ENCODE assay signal across 1 cellular context in the genomic region with DNA sequence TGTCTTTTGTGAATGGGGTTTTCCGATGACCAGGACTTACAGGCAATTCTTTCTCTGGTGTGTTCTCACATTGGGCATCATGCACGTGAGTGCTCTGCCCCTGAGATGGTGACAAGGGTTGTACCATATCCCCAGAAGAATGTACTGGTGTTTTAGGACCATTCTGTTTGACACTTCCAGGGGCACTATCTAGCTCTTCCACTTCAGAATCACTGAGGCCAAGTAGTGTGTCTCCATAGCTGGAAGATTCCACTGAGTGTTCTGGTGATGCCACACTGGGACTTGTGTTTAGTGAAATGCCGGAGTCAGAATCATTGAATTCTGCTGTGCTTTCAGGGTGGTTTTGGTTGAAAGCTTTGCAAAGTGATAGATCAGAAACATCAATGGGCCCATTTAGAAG.
TF ChIP-seq lines count a peak whose summit lies in the region.

No MANE protein-coding gene starts in this region.

TF ChIP-seq in GM12878, 131 proteins besides CTCF, POLR2A, EP300 and RAD21:
- TF ChIP-seq SMAD5 (IDR thresholded peaks at IDR 0.05; ENCODE audit: low read depth): no peak
- TF ChIP-seq NBN (IDR thresholded peaks at IDR 0.05): no peak
- no peak for TF ChIP-seq IKZF1 (conservative IDR thresholded peaks at IDR 0.05)
- TF ChIP-seq, protein P1, sequence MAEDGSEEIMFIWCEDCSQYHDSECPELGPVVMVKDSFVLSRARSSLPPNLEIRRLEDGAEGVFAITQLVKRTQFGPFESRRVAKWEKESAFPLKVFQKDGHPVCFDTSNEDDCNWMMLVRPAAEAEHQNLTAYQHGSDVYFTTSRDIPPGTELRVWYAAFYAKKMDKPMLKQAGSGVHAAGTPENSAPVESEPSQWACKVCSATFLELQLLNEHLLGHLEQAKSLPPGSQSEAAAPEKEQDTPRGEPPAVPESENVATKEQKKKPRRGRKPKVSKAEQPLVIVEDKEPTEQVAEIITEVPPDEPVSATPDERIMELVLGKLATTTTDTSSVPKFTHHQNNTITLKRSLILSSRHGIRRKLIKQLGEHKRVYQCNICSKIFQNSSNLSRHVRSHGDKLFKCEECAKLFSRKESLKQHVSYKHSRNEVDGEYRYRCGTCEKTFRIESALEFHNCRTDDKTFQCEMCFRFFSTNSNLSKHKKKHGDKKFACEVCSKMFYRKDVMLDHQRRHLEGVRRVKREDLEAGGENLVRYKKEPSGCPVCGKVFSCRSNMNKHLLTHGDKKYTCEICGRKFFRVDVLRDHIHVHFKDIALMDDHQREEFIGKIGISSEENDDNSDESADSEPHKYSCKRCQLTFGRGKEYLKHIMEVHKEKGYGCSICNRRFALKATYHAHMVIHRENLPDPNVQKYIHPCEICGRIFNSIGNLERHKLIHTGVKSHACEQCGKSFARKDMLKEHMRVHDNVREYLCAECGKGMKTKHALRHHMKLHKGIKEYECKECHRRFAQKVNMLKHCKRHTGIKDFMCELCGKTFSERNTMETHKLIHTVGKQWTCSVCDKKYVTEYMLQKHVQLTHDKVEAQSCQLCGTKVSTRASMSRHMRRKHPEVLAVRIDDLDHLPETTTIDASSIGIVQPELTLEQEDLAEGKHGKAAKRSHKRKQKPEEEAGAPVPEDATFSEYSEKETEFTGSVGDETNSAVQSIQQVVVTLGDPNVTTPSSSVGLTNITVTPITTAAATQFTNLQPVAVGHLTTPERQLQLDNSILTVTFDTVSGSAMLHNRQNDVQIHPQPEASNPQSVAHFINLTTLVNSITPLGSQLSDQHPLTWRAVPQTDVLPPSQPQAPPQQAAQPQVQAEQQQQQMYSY (CRISPR knock-in tag; IDR thresholded peaks at IDR 0.05): no peak
- no peak for TF ChIP-seq GATAD2B (conservative IDR thresholded peaks at IDR 0.05; ENCODE audit: low read depth)
- TF ChIP-seq SMAD1 (IDR thresholded peaks at IDR 0.05; ENCODE audit: low read depth, partially characterized antibody): no peak
- no peak for TF ChIP-seq NR2C1 (IDR thresholded peaks at IDR 0.05)
- TF ChIP-seq, protein P2, sequence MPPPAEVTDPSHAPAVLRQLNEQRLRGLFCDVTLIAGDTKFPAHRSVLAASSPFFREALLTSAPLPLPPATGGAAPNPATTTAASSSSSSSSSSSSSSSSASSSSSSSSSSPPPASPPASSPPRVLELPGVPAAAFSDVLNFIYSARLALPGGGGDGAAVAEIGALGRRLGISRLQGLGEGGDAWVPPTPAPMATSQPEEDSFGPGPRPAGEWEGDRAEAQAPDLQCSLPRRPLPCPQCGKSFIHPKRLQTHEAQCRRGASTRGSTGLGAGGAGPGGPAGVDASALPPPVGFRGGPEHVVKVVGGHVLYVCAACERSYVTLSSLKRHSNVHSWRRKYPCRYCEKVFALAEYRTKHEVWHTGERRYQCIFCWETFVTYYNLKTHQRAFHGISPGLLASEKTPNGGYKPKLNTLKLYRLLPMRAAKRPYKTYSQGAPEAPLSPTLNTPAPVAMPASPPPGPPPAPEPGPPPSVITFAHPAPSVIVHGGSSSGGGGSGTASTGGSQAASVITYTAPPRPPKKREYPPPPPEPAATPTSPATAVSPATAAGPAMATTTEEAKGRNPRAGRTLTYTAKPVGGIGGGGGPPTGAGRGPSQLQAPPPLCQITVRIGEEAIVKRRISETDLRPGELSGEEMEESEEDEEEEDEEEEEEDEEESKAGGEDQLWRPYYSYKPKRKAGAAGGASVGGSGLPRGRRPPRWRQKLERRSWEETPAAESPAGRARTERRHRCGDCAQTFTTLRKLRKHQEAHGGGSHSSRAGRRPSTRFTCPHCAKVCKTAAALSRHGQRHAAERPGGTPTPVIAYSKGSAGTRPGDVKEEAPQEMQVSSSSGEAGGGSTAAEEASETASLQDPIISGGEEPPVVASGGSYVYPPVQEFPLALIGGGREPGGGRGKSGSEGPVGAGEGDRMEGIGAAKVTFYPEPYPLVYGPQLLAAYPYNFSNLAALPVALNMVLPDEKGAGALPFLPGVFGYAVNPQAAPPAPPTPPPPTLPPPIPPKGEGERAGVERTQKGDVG (CRISPR knock-in tag; IDR thresholded peaks at IDR 0.05): no peak
- TF ChIP-seq POLR2AphosphoS2 (IDR thresholded peaks at IDR 0.05; ENCODE audit: low read depth, low read length): no peak
- TF ChIP-seq CREM (IDR thresholded peaks at IDR 0.05; ENCODE audit: low read depth): no peak
- TF ChIP-seq ASH2L (IDR thresholded peaks at IDR 0.05; ENCODE audit: borderline replicate concordance, low read depth): no peak
- no peak for TF ChIP-seq CBX5 (IDR thresholded peaks at IDR 0.05; ENCODE audit: low read depth)
TF ChIP-seq in GM12878: peak in this region for 0.
